8 cellular contexts compared by ENCODE assay signal in the genomic region with DNA sequence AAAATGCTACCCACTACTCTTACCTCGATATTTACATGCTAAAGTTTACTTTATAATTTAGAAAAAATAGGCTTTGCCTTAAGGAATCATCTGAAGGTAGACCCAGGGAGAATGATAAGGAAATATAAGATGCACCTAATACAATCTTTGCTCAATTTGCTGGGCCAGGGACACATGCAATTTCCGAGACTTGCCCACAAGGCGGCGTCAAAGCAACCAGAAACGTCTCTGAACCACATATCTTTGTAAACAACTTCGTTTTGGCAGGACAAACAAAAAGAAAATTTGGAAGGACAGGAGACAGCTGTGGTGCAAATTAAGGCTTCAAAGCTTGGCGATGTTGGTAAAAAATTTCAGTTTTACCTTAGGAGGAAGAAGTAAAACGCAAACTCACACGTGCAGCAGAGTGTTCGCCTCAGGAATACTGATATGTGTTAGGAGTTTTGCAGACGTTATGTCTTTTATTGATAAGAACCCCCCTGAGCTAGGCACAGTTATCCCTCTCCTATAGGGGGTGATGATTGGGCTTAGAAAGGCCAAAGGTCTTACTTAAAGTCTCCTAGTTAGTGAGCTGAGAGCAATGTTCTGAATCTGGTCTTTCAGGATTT.
DNase-seq lines count a peak whose midpoint lies in the region; ATAC-seq and TF ChIP-seq lines count a peak whose summit lies in the region.

No MANE protein-coding gene starts in this region.

- H3K4me3 Mint-ChIP-seq in activated T-helper 1 cell treated with anti-CD3 and anti-CD28 coated beads, Interleukin-12 subunit alpha, Interleukin-12 subunit beta, Interleukin-2, Interleukin-4 antibody, amounts not matched to agents 30 ng/mL and 10 ng/mL and 1 ng/mL, durations not matched to agents 14 hours and 24 hours and 36 hours: no peak overlapping the region

- H3K36me3 Mint-ChIP-seq in activated T-helper 1 cell treated with anti-CD3 and anti-CD28 coated beads, Interleukin-12 subunit alpha, Interleukin-12 subunit beta, Interleukin-2, Interleukin-4 antibody, amounts not matched to agents 30 ng/mL and 10 ng/mL and 1 ng/mL, durations not matched to agents 14 hours and 24 hours and 36 hours (ENCODE audit: low read depth): peaks cover 38% of the 10 kb centered on the region

- H3K4me1 Mint-ChIP-seq in activated T-helper 1 cell treated with anti-CD3 and anti-CD28 coated beads, Interleukin-12 subunit alpha, Interleukin-12 subunit beta, Interleukin-2, Interleukin-4 antibody, amounts not matched to agents 30 ng/mL and 10 ng/mL and 1 ng/mL, durations not matched to agents 14 hours and 24 hours and 36 hours (ENCODE audit: low read depth): peaks cover 34% of the 10 kb centered on the region

- H3K27ac Mint-ChIP-seq in activated T-helper 1 cell treated with anti-CD3 and anti-CD28 coated beads, Interleukin-12 subunit alpha, Interleukin-12 subunit beta, Interleukin-2, Interleukin-4 antibody, amounts not matched to agents 30 ng/mL and 10 ng/mL and 1 ng/mL, durations not matched to agents 14 hours and 24 hours and 36 hours: peak overlapping the region; percentile 36

- H3K4me1 ChIP-seq in OCI-LY7 (ENCODE audit: insufficient read depth, low read length, poor library complexity, severe bottlenecking) (no peaks in the 10 kb centered on the region), uterus (no peaks in the 10 kb centered on the region)

- no peaks in the 10 kb centered on the region for H3K79me2 ChIP-seq in OCI-LY7 (ENCODE audit: insufficient read depth, low read depth, low read length)

- no peaks in the 10 kb centered on the region for H3K27me3 ChIP-seq in uterus

- H3K4me3 ChIP-seq in OCI-LY7 (ENCODE audit: low read depth, low read length, poor library complexity, severe bottlenecking): no peak overlapping the region
- H3K4me3 ChIP-seq in fibroblast of villous mesenchyme (ENCODE audit: low read depth, low read length): no peak overlapping the region
- H3K4me3 ChIP-seq in uterus: no peak overlapping the region

- POLR2A ChIA-PET in OCI-LY7 (lab: Charles Lee): interaction anchor here (0.6 to 0.7 kb wide), 3 partner anchors 118 to 440 kb away, joined by 3 to 4 read pairs (median 3); no protein-coding TSS in a partner anchor

- H3K9me3 Mint-ChIP-seq in activated T-helper 1 cell treated with anti-CD3 and anti-CD28 coated beads, Interleukin-12 subunit alpha, Interleukin-12 subunit beta, Interleukin-2, Interleukin-4 antibody, amounts not matched to agents 30 ng/mL and 10 ng/mL and 1 ng/mL, durations not matched to agents 14 hours and 24 hours and 36 hours: no peaks in the 10 kb centered on the region

- H3K27ac ChIP-seq in OCI-LY7 (ENCODE audit: low read depth, low read length, poor library complexity, severe bottlenecking): no peak overlapping the region
- H3K27ac ChIP-seq in uterus: no peak overlapping the region

- CTCF ChIA-PET in OCI-LY7 (lab: Charles Lee; ENCODE audit: unreplicated experiment): no interaction called here

- intact Hi-C loops in OCI-LY7 (cut with micrococcal nuclease; ENCODE audit: unreplicated experiment) (loop anchor here (5.0 kb wide), 1 partner anchor 232 kb away; no protein-coding TSS in a partner anchor), uterus (cut with DNase I; ENCODE audit: low total_unique reads) (no loop called here)
- intact Hi-C loops in activated T-helper 1 cell treated with anti-CD3 and anti-CD28 coated beads, Interleukin-12 subunit alpha, Interleukin-12 subunit beta, Interleukin-2, Interleukin-4 antibody, amounts not matched to agents 30 ng/mL and 10 ng/mL and 1 ng/mL, durations not matched to agents 14 hours and 24 hours and 36 hours (cut with micrococcal nuclease): loop anchor here (1.0 to 2.0 kb wide), 6 partner anchors 19 to 233 kb away; no protein-coding TSS in a partner anchor

- no peaks in the 10 kb centered on the region; the same call in 1 of the 2 replicates for H3K36me3 ChIP-seq in OCI-LY7 (ENCODE audit: insufficient read depth, low read length)
- no peaks in the 10 kb centered on the region for H3K36me3 ChIP-seq in uterus

- no TSS peak for BruUV-seq in OCI-LY7 (replicated peaks; lab: Mats Ljungman, UMichigan)

- no peak overlapping the region for H3K4me2 ChIP-seq in OCI-LY7 (ENCODE audit: low read length)

- H3K9me3 ChIP-seq in OCI-LY7 (ENCODE audit: low read length) (no peaks in the 10 kb centered on the region), uterus (no peaks in the 10 kb centered on the region)

- no peaks in the 10 kb centered on the region for H3K9me2 ChIP-seq in OCI-LY7 (ENCODE audit: insufficient read depth, low read length)

- TF ChIP-seq CTCF in OCI-LY7 (conservative IDR thresholded peaks at IDR 0.05; ENCODE audit: low read length): peak; percentile 97
- peak; percentile 72 for TF ChIP-seq CTCF in fibroblast of villous mesenchyme (IDR thresholded peaks at IDR 0.05; ENCODE audit: insufficient read depth, low read depth, low read length)
- no peak for TF ChIP-seq CTCF in omental fat pad (IDR thresholded peaks at IDR 0.05)
- peak; percentile 13 to 40 (median 30) for TF ChIP-seq CTCF in uterus (IDR thresholded peaks at IDR 0.05)

- H3K27me3 Mint-ChIP-seq in activated T-helper 1 cell treated with anti-CD3 and anti-CD28 coated beads, Interleukin-12 subunit alpha, Interleukin-12 subunit beta, Interleukin-2, Interleukin-4 antibody, amounts not matched to agents 30 ng/mL and 10 ng/mL and 1 ng/mL, durations not matched to agents 14 hours and 24 hours and 36 hours (ENCODE audit: insufficient read depth): no peaks in the 10 kb centered on the region

- peak; percentile 11 for DNase-seq in NCI-H1436 (lab: John Stamatoyannopoulos, UW)
- no peak for DNase-seq in NCI-H1436 treated with DMSO at 0.1 percent for 48 hours (lab: John Stamatoyannopoulos, UW)
- peak; percentile 57 for DNase-seq in OCI-LY7 (ENCODE audit: low spot score)
- peak; percentile 30 for DNase-seq in activated T-helper 1 cell treated with anti-CD3 and anti-CD28 coated beads, Interleukin-12 subunit alpha, Interleukin-12 subunit beta, Interleukin-2, Interleukin-4 antibody, amounts not matched to agents 30 ng/mL and 10 ng/mL and 1 ng/mL, durations not matched to agents 14 hours and 24 hours and 36 hours (ENCODE audit: low spot score)
- peak; percentile 42 for DNase-seq in fibroblast of villous mesenchyme (ENCODE audit: low read depth)
- DNase-seq in omental fat pad (ENCODE audit: low spot score): peak; percentile 35
- DNase-seq in uterus: peak in 1 of 2 donors; percentile 25

- no peaks in the 10 kb centered on the region for H4K20me1 ChIP-seq in OCI-LY7 (ENCODE audit: insufficient read depth, low read length)

- TF ChIP-seq POLR2A in uterus (IDR thresholded peaks at IDR 0.05): no peak

- H2AFZ ChIP-seq in OCI-LY7 (ENCODE audit: low read length): no peak overlapping the region

- no peak for ATAC-seq in omental fat pad (ENCODE audit: low FRiP score)
- no peak for ATAC-seq in GM21360 (IDR thresholded peaks at IDR 0.05; ENCODE audit: unreplicated experiment)

Comparison
In these comparisons a context has a peak if more than half of its experiments do, and no peak if none do; other contexts are left out.
1. CTCF ChIP-seq: peak in OCI-LY7 (single experiment), fibroblast of villous mesenchyme (single experiment) and uterus (4 of 4); none in omental fat pad (0 of 3).